In the genomic region with DNA sequence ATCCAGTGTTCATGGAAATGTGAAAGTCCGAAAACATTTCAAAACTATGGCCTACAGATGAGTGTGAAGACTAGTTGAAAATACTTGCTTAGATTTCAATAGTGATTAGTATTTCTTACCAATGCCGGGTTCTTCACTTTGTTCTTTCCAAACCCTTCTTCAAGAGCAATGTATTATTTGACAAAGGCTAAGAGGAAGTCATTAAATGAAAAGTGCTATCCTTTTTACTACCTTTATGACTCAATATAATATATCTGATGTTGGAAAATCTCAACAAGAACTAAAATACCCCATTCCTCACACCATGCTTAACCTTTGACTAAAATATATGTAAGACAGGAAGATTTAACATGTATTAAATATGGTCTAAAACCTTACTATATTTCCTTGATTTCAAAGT, we compare ENCODE assay signal across 11 cellular contexts.
"Had no signal": no experiment of that assay in that cellular context is flagged by ENCODE, and none has a peak within 500 bp of the region (broad histone marks: within the 10 kb centered on the region; RNA-seq: fewer than 3 reads in every experiment).

No MANE protein-coding gene starts in this region.

- H3K4me1 ChIP-seq: HAP-1 had no signal

- H3K36me3 ChIP-seq: HAP-1 had no signal

- ATAC-seq: GM23338, HCT116 had no signal

- H3K9me3 ChIP-seq: HAP-1 had no signal

- FAIRE-seq: H1, H54 had no signal

- H3K9me3 Mint-ChIP-seq: GM23338, H9, HFFc6 had no signal

- DNase-seq: GM23248, GOT3, H7, H9, HCEC 1CT, HFFc6 had no signal

- H3K4me3 Mint-ChIP-seq: GM23338, H9, HFFc6 had no signal

- H3K4me3 ChIP-seq: GM23248, GM23338, HAP-1 had no signal

- H3K27ac Mint-ChIP-seq: GM23338, H9, HFFc6 had no signal
